ENCODE assay signal across 1 cellular context in the genomic region with DNA sequence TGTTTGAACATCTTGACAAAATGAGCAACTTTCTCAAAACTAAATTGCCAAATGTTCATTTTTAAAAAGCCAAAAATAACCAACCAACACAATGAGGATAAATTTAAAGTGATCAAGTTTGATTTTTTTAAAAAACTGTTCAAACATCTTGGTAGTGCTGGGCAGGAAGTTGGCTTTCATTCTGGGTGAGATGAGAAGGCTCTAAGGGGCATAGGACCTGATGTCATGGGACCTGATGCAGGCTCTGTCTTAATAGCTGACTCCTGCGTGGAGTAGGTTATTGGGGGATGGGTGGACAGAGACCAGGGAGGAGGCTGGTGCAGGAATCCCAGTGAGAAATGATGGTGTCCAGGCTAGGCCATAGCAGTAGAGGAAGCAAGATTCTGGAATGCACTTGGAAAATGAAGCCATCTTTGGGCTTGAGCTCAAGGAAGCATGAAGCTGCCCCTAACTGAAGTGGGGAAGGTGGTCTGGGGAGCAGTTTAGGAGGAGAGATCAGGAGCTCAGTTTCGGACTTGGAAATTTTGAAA.
TF ChIP-seq lines count a peak whose summit lies in the region.

No MANE protein-coding gene starts in this region.

TF ChIP-seq in GM12878, 131 proteins besides CTCF, POLR2A, EP300 and RAD21:
- 0 out of 2 replicates have a peak, but pooled peaks have one; percentile 16 for TF ChIP-seq YY1 (IDR thresholded peaks at IDR 0.05; ENCODE audit: low read depth, low read length)
- no peak for TF ChIP-seq CHD2 (IDR thresholded peaks at IDR 0.05; ENCODE audit: borderline replicate concordance, low read depth, low read length)
